ENCODE assay signal across 8 cellular contexts in the genomic region with DNA sequence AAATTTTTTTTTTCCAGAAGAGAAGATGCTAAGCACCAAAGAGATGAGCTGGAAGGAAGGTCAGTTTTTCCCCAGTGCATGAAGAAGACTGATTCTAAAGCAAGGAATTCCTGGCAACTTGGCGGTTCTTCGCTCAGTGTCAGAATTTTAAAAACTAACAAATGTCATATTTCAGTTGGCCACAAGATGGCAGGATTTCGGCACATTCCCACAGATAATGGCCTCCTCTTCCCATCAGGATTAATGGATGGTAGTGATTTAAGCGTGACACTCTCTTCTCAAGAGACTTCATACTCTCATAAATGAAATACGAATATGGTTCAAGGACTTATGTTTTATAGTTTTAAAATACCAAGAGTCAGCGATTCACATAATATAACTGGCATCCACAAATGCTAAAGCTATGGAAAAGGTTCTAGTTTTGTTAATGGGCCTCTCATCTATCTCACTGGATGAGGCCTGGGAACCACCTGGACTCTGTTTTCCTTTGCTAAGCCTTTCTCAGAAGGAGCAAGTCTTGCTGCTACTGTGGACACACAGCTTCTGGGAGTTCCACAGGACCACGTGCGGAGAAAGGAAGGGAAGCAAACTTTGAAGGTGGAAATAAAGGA. TPM values are rescaled to one million over a fixed set of nuclear protein-coding genes. Genes with fewer than 3 reads are reported as not detected.
DNase-seq lines count a peak whose midpoint lies in the region; ATAC-seq lines count a peak whose summit lies in the region.

No MANE protein-coding gene starts in this region.

- DNase-seq in DMS53 treated with DMSO at 0.1 percent for 48 hours (lab: John Stamatoyannopoulos, UW; ENCODE audit: unreplicated experiment) (peak; percentile 68), HS-5 (ENCODE audit: low read depth) (peak; percentile 19), SK-N-DZ (ENCODE audit: low spot score) (peak; percentile 65), foreskin melanocyte (peak; percentile 52), retina (peak; percentile 76)

- ATAC-seq in GM18511 (IDR thresholded peaks at IDR 0.05; ENCODE audit: unreplicated experiment) (no peak), HG03175 (IDR thresholded peaks at IDR 0.05; ENCODE audit: unreplicated experiment) (no peak), HG03095 (IDR thresholded peaks at IDR 0.05; ENCODE audit: unreplicated experiment) (no peak)

RNA-seq across cellular contexts. Expression of a gene that starts 46.1 kb away (rescaled TPM):
- polyA plus RNA-seq in SK-N-DZ (2014; cell fraction: cytosol; rRNA removed): 12.7 and 13.2 TPM in 2 replicates
- polyA plus RNA-seq in SK-N-DZ (2014; cell fraction: nucleus; rRNA removed): 13.5 and 15.3 TPM in 2 replicates

RNA-seq across cellular contexts. Expression of a gene that starts 55.0 kb away (rescaled TPM):
- 44.9 and 47.4 TPM in 2 replicates for polyA plus RNA-seq in SK-N-DZ (2014; cell fraction: cytosol; rRNA removed)
- polyA plus RNA-seq in SK-N-DZ (2014; cell fraction: nucleus; rRNA removed): 41.3 and 41.7 TPM in 2 replicates

Comparison
In these comparisons a context has a peak if more than half of its experiments do, and no peak if none do; other contexts are left out.
1. DNase-seq: peak in every context shown above with its lines; median percentile 76 in retina; 68 in DMS53 treated with DMSO at 0.1 percent for 48 hours; 65 in SK-N-DZ; 52 in foreskin melanocyte; 19 in HS-5.